23 cellular contexts compared by ENCODE assay signal in genomic region chr19:42409477-42409876, GRCh38. TPM values are rescaled to one million over a fixed set of nuclear protein-coding genes. Genes with fewer than 3 reads are reported as not detected.
A peak's percentile ranks its signal among the peaks of the same experiment; 100 is the strongest.
DNase-seq lines count a peak whose midpoint lies in the region; ATAC-seq lines count a peak whose summit lies in the region.
"Had no signal": no experiment of that assay in that cellular context is flagged by ENCODE, and none has a peak within 500 bp of the region (broad histone marks: within the 10 kb centered on the region; RNA-seq: fewer than 3 reads in every experiment).

No MANE protein-coding gene starts in this region.

- no peaks in the 10 kb centered on the region for H3K4me1 Mint-ChIP-seq in activated T-cell treated with anti-CD3 and anti-CD28 coated beads, Interleukin-2, amount 50 U/mL, for 72 hours (ENCODE audit: low read depth)

- ATAC-seq in sciatic nerve: peak; percentile 8
- no peak for ATAC-seq in activated T-cell treated with anti-CD3 and anti-CD28 coated beads, Interleukin-2, amount 50 U/mL, for 72 hours (replicated peaks in 1 of 2)
- no peak for ATAC-seq in GM21825 (IDR thresholded peaks at IDR 0.05; ENCODE audit: unreplicated experiment)
- ATAC-seq: GM12878 had no signal

- H3K27ac ChIP-seq in layer of hippocampus (ENCODE audit: low read depth, low read length): peak overlapping the region; percentile 39
- H3K27ac ChIP-seq: thyroid gland had no signal

- H3K4me3 Mint-ChIP-seq in activated T-cell treated with anti-CD3 and anti-CD28 coated beads, Interleukin-2, amount 50 U/mL, for 72 hours: no peak overlapping the region
- H3K4me3 Mint-ChIP-seq: memory B cell; nephron progenitor cell; T-helper 2 cell treated with Interferon-gamma antibody and Interleukin-4, amounts not matched to agents 5 μg/mL and 100 μg/mL, for 36 hours had no signal

- intact Hi-C loops in sciatic nerve (cut with DNase I): no loop called here

- DNase-seq in HuH-7.5 (ENCODE audit: low spot score) (peak; percentile 75), dermis blood vessel endothelial cell (peak; percentile 17), sciatic nerve (ENCODE audit: low spot score) (no peak), NCI-H774 (lab: John Stamatoyannopoulos, UW) (no peak)
- DNase-seq in activated T-cell treated with anti-CD3 and anti-CD28 coated beads, Interleukin-2, amount 50 U/mL, for 72 hours: no peak
- DNase-seq in stimulated activated CD4-positive, alpha-beta T cell treated with anti-CD3 and anti-CD28 coated beads, Interleukin-1b, Interleukin-23, amount 100 ng/mL, for 48 hours: no peak
- DNase-seq: activated CD4-positive, CD25-positive, alpha-beta regulatory T cell; activated effector memory CD4-positive, alpha-beta T cell treated with Interleukin-2 at 50 U/mL for 16 hours; amniotic stem cell; foreskin melanocyte; KBM-7; NCI-H1048; NCI-H2081; NCI-H510A treated with DMSO at 0.1 percent for 48 hours; nephron progenitor cell; retina; thyroid gland had no signal

- H3K27me3 ChIP-seq in layer of hippocampus (ENCODE audit: control insufficient read depth, insufficient read depth, low read length): no peaks in the 10 kb centered on the region
- H3K27me3 ChIP-seq: thyroid gland had no signal

- peaks cover 0 to 3% of the 10 kb centered on the region in 2 donors for H3K36me3 Mint-ChIP-seq in activated T-cell treated with anti-CD3 and anti-CD28 coated beads, Interleukin-2, amount 50 U/mL, for 72 hours (ENCODE audit: insufficient read depth in 2 of 2)

- H3K9me3 Mint-ChIP-seq in activated T-cell treated with anti-CD3 and anti-CD28 coated beads, Interleukin-2, amount 50 U/mL, for 72 hours: no peaks in the 10 kb centered on the region
- H3K9me3 Mint-ChIP-seq: memory B cell; nephron progenitor cell; T-helper 2 cell treated with Interferon-gamma antibody and Interleukin-4, amounts not matched to agents 5 μg/mL and 100 μg/mL, for 36 hours had no signal

- no peak overlapping the region for H3K27ac Mint-ChIP-seq in activated T-cell treated with anti-CD3 and anti-CD28 coated beads, Interleukin-2, amount 50 U/mL, for 72 hours
- H3K27ac Mint-ChIP-seq: memory B cell; T-helper 2 cell treated with Interferon-gamma antibody and Interleukin-4, amounts not matched to agents 5 μg/mL and 100 μg/mL, for 36 hours had no signal

- no peaks in the 10 kb centered on the region for H3K27me3 Mint-ChIP-seq in activated T-cell treated with anti-CD3 and anti-CD28 coated beads, Interleukin-2, amount 50 U/mL, for 72 hours (ENCODE audit: low read depth)
- H3K27me3 Mint-ChIP-seq: memory B cell had no signal

RNA-seq across cellular contexts. Expression of gene LIPE, which starts 17.7 kb away (rescaled TPM):
- 10.8 and 12.1 TPM in 2 replicates for total RNA-seq in dermis blood vessel endothelial cell
- 34.0 TPM for total RNA-seq in sciatic nerve
- total RNA-seq in activated T-cell treated with anti-CD3 and anti-CD28 coated beads, Interleukin-2, amount 50 U/mL, for 72 hours: 10 to 100 TPM; 46.5 to 53.8 TPM

RNA-seq across cellular contexts. Expression of gene CNFN, which starts 19.4 kb away (rescaled TPM):
- total RNA-seq in dermis blood vessel endothelial cell (not detected in 2 replicates), sciatic nerve (0.76 TPM)
- total RNA-seq in activated T-cell treated with anti-CD3 and anti-CD28 coated beads, Interleukin-2, amount 50 U/mL, for 72 hours: 1 to 10 TPM in 1 of 2 donors, under 1 TPM in 1; 0.53 to 2.1 TPM
- total RNA-seq: activated CD8-positive, alpha-beta memory T cell treated with anti-CD3 and anti-CD28 coated beads for 36 hours; GM12878 had no signal

RNA-seq across cellular contexts. Expression of gene CXCL17, which starts 33.3 kb away (rescaled TPM):
- not detected in 2 replicates for total RNA-seq in dermis blood vessel endothelial cell
- total RNA-seq in sciatic nerve: 0.31 TPM
- total RNA-seq in activated T-cell treated with anti-CD3 and anti-CD28 coated beads, Interleukin-2, amount 50 U/mL, for 72 hours: not detected
- total RNA-seq: activated CD8-positive, alpha-beta memory T cell treated with anti-CD3 and anti-CD28 coated beads for 36 hours; GM12878; thyroid gland had no signal

Comparison
In these comparisons a context has a peak if more than half of its experiments do, and no peak if none do; other contexts are left out.
1. DNase-seq: peak in HuH-7.5 (single experiment) and dermis blood vessel endothelial cell (single experiment); none in sciatic nerve (single experiment), activated T-cell treated with anti-CD3 and anti-CD28 coated beads, Interleukin-2, amount 50 U/mL, for 72 hours (0 of 2), NCI-H774 (single experiment) and stimulated activated CD4-positive, alpha-beta T cell treated with anti-CD3 and anti-CD28 coated beads, Interleukin-1b, Interleukin-23, amount 100 ng/mL, for 48 hours (single experiment).